13 cellular contexts compared by ENCODE assay signal in genomic region chr22:38760477-38761201, GRCh38. TPM values are rescaled to one million over a fixed set of nuclear protein-coding genes. Genes with fewer than 3 reads are reported as not detected.
DNase-seq lines count a peak whose midpoint lies in the region; ATAC-seq and TF ChIP-seq lines count a peak whose summit lies in the region.
"Had no signal": no experiment of that assay in that cellular context is flagged by ENCODE, and none has a peak within 500 bp of the region (broad histone marks: within the 10 kb centered on the region; RNA-seq: fewer than 3 reads in every experiment).

No MANE protein-coding gene starts in this region.

- H3K36me3 ChIP-seq in stomach (no peaks in the 10 kb centered on the region), transverse colon (no peaks in the 10 kb centered on the region)

- H3K4me1 Mint-ChIP-seq in activated naive CD4-positive, alpha-beta T cell treated with anti-CD3 and anti-CD28 coated beads, Interleukin-2, amount 50 U/mL, for 24 hours, result peaks cover 37% of the 10 kb centered on the region

- 82 to 87% (median 84%) methylated on average over 9 to 12 of the region's 12 CpGs for WGBS in stomach, 5 donors
- WGBS in transverse colon (ENCODE audit: low coverage in 1 of 2), 2 donors, result 87 to 100% methylated on average over 2 to 11 of the region's 12 CpGs

- in situ Hi-C loops in transverse colon (cut with MboI; ENCODE audit: low pct_ligation_motif_present in 1 of 4, low pct_unique_long_range_greater_than_20kb in 1 of 4, low sequenced_read_pairs in 3 of 4), result no loop called here

- ATAC-seq in activated naive CD4-positive, alpha-beta T cell treated with anti-CD3 and anti-CD28 coated beads, Interleukin-2, amount 50 U/mL, for 72 hours, result no peak
- ATAC-seq: foreskin keratinocyte had no signal

- TF ChIP-seq POLR2A in stomach (IDR thresholded peaks at IDR 0.05), result no peak
- TF ChIP-seq POLR2A in transverse colon (IDR thresholded peaks at IDR 0.05), result no peak

- no peaks in the 10 kb centered on the region for H3K27me3 Mint-ChIP-seq in activated naive CD4-positive, alpha-beta T cell treated with anti-CD3 and anti-CD28 coated beads, Interleukin-2, amount 50 U/mL, for 24 hours

- peak overlapping the region; percentile 12 for H3K27ac Mint-ChIP-seq in activated naive CD4-positive, alpha-beta T cell treated with anti-CD3 and anti-CD28 coated beads, Interleukin-2, amount 50 U/mL, for 24 hours
- H3K27ac Mint-ChIP-seq in activated naive CD4-positive, alpha-beta T cell treated with anti-CD3 and anti-CD28 coated beads, Interleukin-2, amount 50 U/mL, for 72 hours, result no peak overlapping the region

- no peaks in the 10 kb centered on the region for H3K9me3 ChIP-seq in stomach
- no peaks in the 10 kb centered on the region for H3K9me3 ChIP-seq in transverse colon

- H3K27me3 ChIP-seq in dorsolateral prefrontal cortex (no peaks in the 10 kb centered on the region), stomach (no peaks in the 10 kb centered on the region), transverse colon (no peaks in the 10 kb centered on the region)
- H3K27me3 ChIP-seq: foreskin keratinocyte had no signal

- H3K4me3 Mint-ChIP-seq in activated naive CD4-positive, alpha-beta T cell treated with anti-CD3 and anti-CD28 coated beads, Interleukin-2, amount 50 U/mL, for 24 hours, result no peak overlapping the region

- H3K27ac ChIP-seq in dorsolateral prefrontal cortex, result peak overlapping the region; percentile 61 to 99 (median 91)
- peak overlapping the region; percentile 86 for H3K27ac ChIP-seq in substantia nigra (ENCODE audit: low read depth, low read length, poor library complexity, severe bottlenecking)
- no peak overlapping the region for H3K27ac ChIP-seq in stomach
- no peak overlapping the region for H3K27ac ChIP-seq in transverse colon
- H3K27ac ChIP-seq: foreskin keratinocyte, SK-N-MC had no signal

- H3K36me3 Mint-ChIP-seq in activated naive CD4-positive, alpha-beta T cell treated with anti-CD3 and anti-CD28 coated beads, Interleukin-2, amount 50 U/mL, for 24 hours, result no peaks in the 10 kb centered on the region
- H3K36me3 Mint-ChIP-seq in activated naive CD4-positive, alpha-beta T cell treated with anti-CD3 and anti-CD28 coated beads, Interleukin-2, amount 50 U/mL, for 72 hours, result peaks cover 6 to 8% of the 10 kb centered on the region in 2 donors

- intact Hi-C loops in dorsolateral prefrontal cortex (cut with DNase I), result loop anchor here (10.0 kb wide), 2 partner anchors 554 to 764 kb away; partner anchors contain the start of genes ATF4 (in 1 of the 2) and RPL3 (in 1 of the 2)
- intact Hi-C loops in stomach (cut with DNase I; ENCODE audit: low total_unique reads), result no loop called here
- intact Hi-C loops in transverse colon (cut with DNase I; ENCODE audit: low total_unique reads), result loop anchor here (10.0 kb wide), 1 partner anchor 104 kb away; no protein-coding TSS in a partner anchor

- TF ChIP-seq CTCF in dorsolateral prefrontal cortex (IDR thresholded peaks at IDR 0.05 in 54 of 56, conservative IDR thresholded peaks at IDR 0.05 in 2 of 56; ENCODE audit: low read depth in 1 of 56, partially characterized antibody in 56 of 56) (no peak), stomach (IDR thresholded peaks at IDR 0.05) (no peak), transverse colon (IDR thresholded peaks at IDR 0.05) (no peak)

- no peaks in the 10 kb centered on the region for H3K9me3 Mint-ChIP-seq in activated naive CD4-positive, alpha-beta T cell treated with anti-CD3 and anti-CD28 coated beads, Interleukin-2, amount 50 U/mL, for 24 hours
- H3K9me3 Mint-ChIP-seq in activated naive CD4-positive, alpha-beta T cell treated with anti-CD3 and anti-CD28 coated beads, Interleukin-2, amount 50 U/mL, for 72 hours, result no peaks in the 10 kb centered on the region

- H3K4me3 ChIP-seq in dorsolateral prefrontal cortex, result peak overlapping the region in 1 of 59 donors; percentile 10
- H3K4me3 ChIP-seq in stomach, result no peak overlapping the region
- no peak overlapping the region for H3K4me3 ChIP-seq in transverse colon
- H3K4me3 ChIP-seq: SK-N-MC had no signal

- no peak for DNase-seq in activated naive CD4-positive, alpha-beta T cell treated with anti-CD3 and anti-CD28 coated beads, Interleukin-2, amount 50 U/mL, for 72 hours (ENCODE audit: low spot score in 2 of 2)
- DNase-seq in NCI-H2171 (lab: John Stamatoyannopoulos, UW), result peak; percentile 93
- DNase-seq in dorsolateral prefrontal cortex, result peak in 1 of 10 donors; percentile 36
- DNase-seq in substantia nigra (lab: John Stamatoyannopoulos, UW), result peak in 18 of 49 donors; percentile 25 to 62 (median 34)
- DNase-seq in central memory CD4-positive, alpha-beta T cell, result no peak
- DNase-seq in stomach, result no peak
- no peak for DNase-seq in transverse colon
- DNase-seq: activated CD8-positive, alpha-beta memory T cell treated with anti-CD3 and anti-CD28 coated beads, Interleukin-2, amount 50 U/mL, for 4 hours; foreskin keratinocyte; NCI-H1048; stimulated activated naive CD4-positive, alpha-beta T cell had no signal

- H3K4me1 ChIP-seq in stomach, result peaks cover 14 to 26% (median 18%) of the 10 kb centered on the region in 4 donors
- peaks cover 0 to 14% (median 13%) of the 10 kb centered on the region in 4 donors for H3K4me1 ChIP-seq in transverse colon
- H3K4me1 ChIP-seq: foreskin keratinocyte had no signal

- TF ChIP-seq EP300 in stomach (IDR thresholded peaks at IDR 0.05) (no peak), transverse colon (IDR thresholded peaks at IDR 0.05; ENCODE audit: low read depth) (no peak)

RNA-seq across cellular contexts. Expression of gene SUN2, which starts 4.8 kb away (rescaled TPM):
- total RNA-seq in activated naive CD4-positive, alpha-beta T cell treated with anti-CD3 and anti-CD28 coated beads, Interleukin-2, amount 50 U/mL, for 72 hours, result 100 to 1,000 TPM; 142 to 241 TPM
- 100 to 1,000 TPM; 122 to 627 (median 268) TPM for total RNA-seq in dorsolateral prefrontal cortex
- 100 to 1,000 TPM; 108 to 387 (median 142) TPM for total RNA-seq in stomach
- 10 to 100 TPM; 25.3 to 51.8 (median 26.4) TPM for polyA plus RNA-seq in stomach
- 100 to 1,000 TPM; 168 to 523 (median 216) TPM for total RNA-seq in transverse colon

RNA-seq across cellular contexts. Expression of gene DNAL4, which starts 33.3 kb away (rescaled TPM):
- total RNA-seq in activated naive CD4-positive, alpha-beta T cell treated with anti-CD3 and anti-CD28 coated beads, Interleukin-2, amount 50 U/mL, for 72 hours, result 1 to 10 TPM; 5.2 to 7.8 TPM
- 10 to 100 TPM; 15.6 to 42.0 (median 23.9) TPM for total RNA-seq in dorsolateral prefrontal cortex
- 10 to 100 TPM in 4 of 5 donors, under 1 TPM in 1; 0.58 to 33.0 (median 11.2) TPM for total RNA-seq in stomach
- polyA plus RNA-seq in stomach, result 10 to 100 TPM; 15.9 to 22.5 (median 21.4) TPM
- total RNA-seq in transverse colon, result 10 to 100 TPM; 13.8 to 39.0 (median 19.3) TPM

RNA-seq across cellular contexts. Expression of gene GTPBP1, which starts 54.9 kb away (rescaled TPM):
- 100 to 1,000 TPM; 109 to 142 TPM for total RNA-seq in activated naive CD4-positive, alpha-beta T cell treated with anti-CD3 and anti-CD28 coated beads, Interleukin-2, amount 50 U/mL, for 72 hours
- total RNA-seq in dorsolateral prefrontal cortex, result 10 to 100 TPM; 30.5 to 76.8 (median 48.2) TPM
- 100 to 1,000 TPM in 1 of 5 donors, 10 to 100 TPM in 4; 23.8 to 199 (median 41.6) TPM for total RNA-seq in stomach
- polyA plus RNA-seq in stomach, result 10 to 100 TPM in 2 of 3 donors, 1 to 10 TPM in 1; 9.2 to 18.6 (median 11.0) TPM
- total RNA-seq in transverse colon, result 10 to 100 TPM; 51.5 to 84.9 (median 77.6) TPM

RNA-seq across cellular contexts. Expression of gene JOSD1, which starts 59.9 kb away (rescaled TPM):
- 10 to 100 TPM; 70.0 to 79.0 TPM for total RNA-seq in activated naive CD4-positive, alpha-beta T cell treated with anti-CD3 and anti-CD28 coated beads, Interleukin-2, amount 50 U/mL, for 72 hours
- total RNA-seq in dorsolateral prefrontal cortex, result 10 to 100 TPM; 41.2 to 87.6 (median 55.2) TPM
- 10 to 100 TPM; 21.0 to 66.1 (median 35.7) TPM for total RNA-seq in stomach
- 10 to 100 TPM; 17.9 to 45.1 (median 20.8) TPM for polyA plus RNA-seq in stomach
- total RNA-seq in transverse colon, result 100 to 1,000 TPM in 3 of 4 donors, 10 to 100 TPM in 1; 34.6 to 189 (median 138) TPM

Comparison
In these comparisons a context has a peak if more than half of its experiments do, and no peak if none do; other contexts are left out.
1. H3K27ac ChIP-seq: peak in dorsolateral prefrontal cortex (59 of 59) and substantia nigra (single experiment); none in stomach (0 of 5) and transverse colon (0 of 4).